In the genomic region with DNA sequence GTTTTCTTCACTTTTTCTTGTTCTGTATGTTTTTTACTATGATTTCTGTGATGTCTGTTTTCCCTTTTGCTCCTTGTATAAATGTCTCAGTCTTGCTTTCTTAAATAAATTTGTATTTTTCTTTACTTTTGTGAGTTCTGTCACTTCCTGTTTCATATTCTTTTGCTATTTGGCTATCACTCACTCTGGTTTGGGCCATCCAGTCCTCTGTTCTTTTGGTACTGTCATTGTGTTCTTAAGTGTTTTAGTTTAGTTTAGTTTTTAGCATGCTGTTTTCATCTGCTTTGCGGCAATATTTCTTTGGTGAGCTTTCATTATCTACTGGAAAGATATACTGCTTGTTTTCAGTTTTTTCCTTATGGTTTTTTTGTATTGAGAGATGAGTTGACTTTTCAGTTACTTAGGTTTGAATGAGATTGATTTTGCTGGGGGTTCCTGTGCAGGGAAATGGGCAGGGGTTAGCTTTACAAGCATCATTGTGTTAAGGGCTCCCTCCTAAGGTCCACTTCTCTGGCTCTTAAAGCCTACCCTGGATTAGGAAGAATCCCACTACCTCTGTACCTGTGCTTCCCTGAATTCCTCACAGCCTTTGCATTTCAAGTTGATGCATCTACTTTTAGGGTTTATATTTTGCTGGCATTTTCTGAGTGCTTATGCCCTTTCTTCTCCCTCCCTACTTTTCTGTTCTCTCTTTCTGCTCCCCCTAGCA, we compare ENCODE assay signal across 11 cellular contexts. TPM values are rescaled to one million over a fixed set of nuclear protein-coding genes. Genes with fewer than 3 reads are reported as not detected.
DNase-seq lines count a peak whose midpoint lies in the region; ATAC-seq and TF ChIP-seq lines count a peak whose summit lies in the region.
"Had no signal": no experiment of that assay in that cellular context is flagged by ENCODE, and none has a peak within 500 bp of the region (broad histone marks: within the 10 kb centered on the region; RNA-seq: fewer than 3 reads in every experiment).

No MANE protein-coding gene starts in this region.

- no peak for TF ChIP-seq POLR2A in breast epithelium (IDR thresholded peaks at IDR 0.05)

- H3K9me3 Mint-ChIP-seq in stimulated activated naive CD8-positive, alpha-beta T cell treated with anti-CD3 and anti-CD28 coated beads, Interleukin-15, Interleukin-2, amounts not matched to agents 100 ng/mL and 50 ng/mL, for 24 hours: no peaks in the 10 kb centered on the region
- H3K9me3 Mint-ChIP-seq in activated naive CD8-positive, alpha-beta T cell treated with anti-CD3 and anti-CD28 coated beads, Interleukin-2, amount 10 ng/mL, durations not matched to agents 7 days and 5 days: no peaks in the 10 kb centered on the region
- no peaks in the 10 kb centered on the region for H3K9me3 Mint-ChIP-seq in stimulated activated naive CD8-positive, alpha-beta T cell treated with anti-CD3 and anti-CD28 coated beads, Interleukin-15, amount 100 ng/mL, for 72 hours
- H3K9me3 Mint-ChIP-seq: brain had no signal

- H3K4me1 ChIP-seq in breast epithelium: no peaks in the 10 kb centered on the region
- H3K4me1 ChIP-seq: BE2C had no signal

- H3K27ac Mint-ChIP-seq in stimulated activated naive CD8-positive, alpha-beta T cell treated with anti-CD3 and anti-CD28 coated beads, Interleukin-15, Interleukin-2, amounts not matched to agents 100 ng/mL and 50 ng/mL, for 24 hours: peak overlapping the region; percentile 54
- H3K27ac Mint-ChIP-seq in activated naive CD8-positive, alpha-beta T cell treated with anti-CD3 and anti-CD28 coated beads, Interleukin-2, amount 10 ng/mL, durations not matched to agents 7 days and 5 days: peak overlapping the region; percentile 47
- peak overlapping the region; percentile 56 to 80 for H3K27ac Mint-ChIP-seq in stimulated activated naive CD8-positive, alpha-beta T cell treated with anti-CD3 and anti-CD28 coated beads, Interleukin-15, amount 100 ng/mL, for 72 hours

- in situ Hi-C loops in GM13976 (cut with MboI; ENCODE audit: low sequenced_read_pairs, unreplicated experiment): no loop called here

- intact Hi-C loops in breast epithelium (cut with DNase I; ENCODE audit: low total_unique reads): no loop called here

- H3K4me3 ChIP-seq in breast epithelium: no peak overlapping the region

- POLR2A ChIA-PET in activated naive CD8-positive, alpha-beta T cell treated with anti-CD3 and anti-CD28 coated beads, Interleukin-2, amount 10 ng/mL, durations not matched to agents 7 days and 5 days (lab: Charles Lee): no interaction called here

- H3K27me3 ChIP-seq in breast epithelium: no peaks in the 10 kb centered on the region
- H3K27me3 ChIP-seq: BE2C had no signal

- no peak overlapping the region for H3K27ac ChIP-seq in breast epithelium

- no peak for ATAC-seq in stimulated activated naive CD8-positive, alpha-beta T cell treated with anti-CD3 and anti-CD28 coated beads, Interleukin-15, Interleukin-2, amounts not matched to agents 100 U/mL and 50 U/mL, for 24 hours
- peak; percentile 46 for ATAC-seq in HG02885 (IDR thresholded peaks at IDR 0.05; ENCODE audit: poor library complexity, unreplicated experiment)
- no peak for ATAC-seq in activated naive CD8-positive, alpha-beta T cell treated with anti-CD3 and anti-CD28 coated beads, Interleukin-2, amount 10 ng/mL, durations not matched to agents 7 days and 5 days (ENCODE audit: low read depth)
- ATAC-seq in stimulated activated naive CD8-positive, alpha-beta T cell treated with anti-CD3 and anti-CD28 coated beads, Interleukin-15, amount 100 ng/mL, for 72 hours: no peak

- no peak for TF ChIP-seq CTCF in breast epithelium (IDR thresholded peaks at IDR 0.05)
- TF ChIP-seq CTCF in GM13976 (IDR thresholded peaks at IDR 0.05; ENCODE audit: borderline replicate concordance, control extremely low read depth, extremely low read depth, insufficient read depth, missing control alignments): no peak

- H3K36me3 ChIP-seq in breast epithelium: no peaks in the 10 kb centered on the region
- H3K36me3 ChIP-seq: BE2C had no signal

- peaks cover 25% of the 10 kb centered on the region for H3K4me1 Mint-ChIP-seq in stimulated activated naive CD8-positive, alpha-beta T cell treated with anti-CD3 and anti-CD28 coated beads, Interleukin-15, Interleukin-2, amounts not matched to agents 100 ng/mL and 50 ng/mL, for 24 hours (ENCODE audit: low read depth)
- peaks cover 9% of the 10 kb centered on the region for H3K4me1 Mint-ChIP-seq in activated naive CD8-positive, alpha-beta T cell treated with anti-CD3 and anti-CD28 coated beads, Interleukin-2, amount 10 ng/mL, durations not matched to agents 7 days and 5 days
- H3K4me1 Mint-ChIP-seq in stimulated activated naive CD8-positive, alpha-beta T cell treated with anti-CD3 and anti-CD28 coated beads, Interleukin-15, amount 100 ng/mL, for 72 hours: peaks cover 28% of the 10 kb centered on the region
- H3K4me1 Mint-ChIP-seq: brain had no signal

- DNase-seq in stimulated activated naive CD8-positive, alpha-beta T cell treated with anti-CD3 and anti-CD28 coated beads, Interleukin-15, Interleukin-2, amounts not matched to agents 100 U/mL and 50 U/mL, for 24 hours: no peak
- DNase-seq in activated naive CD8-positive, alpha-beta T cell treated with anti-CD3 and anti-CD28 coated beads, Interleukin-2, amount 10 ng/mL, durations not matched to agents 7 days and 5 days: no peak
- no peak for DNase-seq in stimulated activated naive CD8-positive, alpha-beta T cell treated with anti-CD3 and anti-CD28 coated beads, Interleukin-15, amount 100 ng/mL, for 72 hours
- DNase-seq in central memory CD4-positive, alpha-beta T cell: no peak
- DNase-seq in breast epithelium (ENCODE audit: low spot score in 2 of 2) (no peak), GM13976 (ENCODE audit: low spot score) (no peak)
- DNase-seq: BE2C, NCI-H1694 treated with DMSO at 0.1 percent for 48 hours had no signal

- H3K4me3 Mint-ChIP-seq in stimulated activated naive CD8-positive, alpha-beta T cell treated with anti-CD3 and anti-CD28 coated beads, Interleukin-15, Interleukin-2, amounts not matched to agents 100 ng/mL and 50 ng/mL, for 24 hours: no peak overlapping the region
- H3K4me3 Mint-ChIP-seq in activated naive CD8-positive, alpha-beta T cell treated with anti-CD3 and anti-CD28 coated beads, Interleukin-2, amount 10 ng/mL, durations not matched to agents 7 days and 5 days: no peak overlapping the region
- no peak overlapping the region for H3K4me3 Mint-ChIP-seq in stimulated activated naive CD8-positive, alpha-beta T cell treated with anti-CD3 and anti-CD28 coated beads, Interleukin-15, amount 100 ng/mL, for 72 hours
- H3K4me3 Mint-ChIP-seq: brain had no signal

- H3K27me3 Mint-ChIP-seq in stimulated activated naive CD8-positive, alpha-beta T cell treated with anti-CD3 and anti-CD28 coated beads, Interleukin-15, Interleukin-2, amounts not matched to agents 100 ng/mL and 50 ng/mL, for 24 hours: no peaks in the 10 kb centered on the region
- no peaks in the 10 kb centered on the region for H3K27me3 Mint-ChIP-seq in activated naive CD8-positive, alpha-beta T cell treated with anti-CD3 and anti-CD28 coated beads, Interleukin-2, amount 10 ng/mL, durations not matched to agents 7 days and 5 days
- no peaks in the 10 kb centered on the region for H3K27me3 Mint-ChIP-seq in stimulated activated naive CD8-positive, alpha-beta T cell treated with anti-CD3 and anti-CD28 coated beads, Interleukin-15, amount 100 ng/mL, for 72 hours
- H3K27me3 Mint-ChIP-seq: brain had no signal

- no peaks in the 10 kb centered on the region for H3K9me3 ChIP-seq in breast epithelium
- H3K9me3 ChIP-seq: BE2C had no signal

- peaks cover 69% of the 10 kb centered on the region for H3K36me3 Mint-ChIP-seq in stimulated activated naive CD8-positive, alpha-beta T cell treated with anti-CD3 and anti-CD28 coated beads, Interleukin-15, Interleukin-2, amounts not matched to agents 100 ng/mL and 50 ng/mL, for 24 hours (ENCODE audit: low read depth)
- H3K36me3 Mint-ChIP-seq in activated naive CD8-positive, alpha-beta T cell treated with anti-CD3 and anti-CD28 coated beads, Interleukin-2, amount 10 ng/mL, durations not matched to agents 7 days and 5 days: peaks cover 33% of the 10 kb centered on the region

RNA-seq across cellular contexts. Expression of a gene that starts 35.1 kb away (rescaled TPM):
- total RNA-seq in activated naive CD8-positive, alpha-beta T cell treated with anti-CD3 and anti-CD28 coated beads, Interleukin-2, amount 10 ng/mL, durations not matched to agents 7 days and 5 days: 100 to 1,000 TPM; 180 to 196 TPM
- total RNA-seq in breast epithelium: 100 to 1,000 TPM; 152 to 242 (median 204) TPM
